Comparison of ENCODE assay signal across 2 cellular contexts in the genomic region with DNA sequence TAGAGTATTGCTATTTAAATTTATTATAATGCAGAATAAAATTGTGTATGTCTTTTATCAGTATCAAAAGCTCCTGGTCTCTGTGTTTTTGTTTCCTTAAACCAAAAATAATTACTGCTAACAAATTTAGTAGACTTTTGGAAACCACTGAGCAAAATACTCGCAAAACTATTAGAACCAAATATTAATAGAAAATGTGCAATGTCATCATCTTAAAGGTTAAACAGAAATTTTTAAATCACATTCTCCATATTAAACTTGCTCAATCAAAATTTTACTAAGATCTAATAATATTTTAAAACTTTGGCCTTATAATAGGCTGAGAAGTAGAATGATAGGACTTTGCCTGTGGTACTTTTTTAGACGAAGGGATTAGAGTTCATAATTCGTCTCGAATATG.
TF ChIP-seq lines count a peak whose summit lies in the region.

No MANE protein-coding gene starts in this region.

TF ChIP-seq in HepG2, 621 proteins besides CTCF, POLR2A, EP300 and RAD21:
- TF ChIP-seq MAFF (IDR thresholded peaks at IDR 0.05; ENCODE audit: low read depth, low read length) (peak; percentile 16; the same call in 1 of the 2 replicates), MXD4 (CRISPR knock-in tag; IDR thresholded peaks at IDR 0.05) (no peak), MAFK (conservative IDR thresholded peaks at IDR 0.05 in 1 of 2, IDR thresholded peaks at IDR 0.05 in 1 of 2; ENCODE audit: low read length in 2 of 2) (peak; percentile 39 to 65; a peak in 3 of 4 replicates)

TF ChIP-seq in H1, 55 proteins besides CTCF, POLR2A, EP300 and RAD21:
- TF ChIP-seq RNF2 (IDR thresholded peaks at IDR 0.05; ENCODE audit: borderline replicate concordance, low read depth, low read length, missing control alignments, poor library complexity, severe bottlenecking) (no peak), POU5F1 (IDR thresholded peaks at IDR 0.05; ENCODE audit: low read depth, low read length) (no peak)
- TF ChIP-seq, protein P1, sequence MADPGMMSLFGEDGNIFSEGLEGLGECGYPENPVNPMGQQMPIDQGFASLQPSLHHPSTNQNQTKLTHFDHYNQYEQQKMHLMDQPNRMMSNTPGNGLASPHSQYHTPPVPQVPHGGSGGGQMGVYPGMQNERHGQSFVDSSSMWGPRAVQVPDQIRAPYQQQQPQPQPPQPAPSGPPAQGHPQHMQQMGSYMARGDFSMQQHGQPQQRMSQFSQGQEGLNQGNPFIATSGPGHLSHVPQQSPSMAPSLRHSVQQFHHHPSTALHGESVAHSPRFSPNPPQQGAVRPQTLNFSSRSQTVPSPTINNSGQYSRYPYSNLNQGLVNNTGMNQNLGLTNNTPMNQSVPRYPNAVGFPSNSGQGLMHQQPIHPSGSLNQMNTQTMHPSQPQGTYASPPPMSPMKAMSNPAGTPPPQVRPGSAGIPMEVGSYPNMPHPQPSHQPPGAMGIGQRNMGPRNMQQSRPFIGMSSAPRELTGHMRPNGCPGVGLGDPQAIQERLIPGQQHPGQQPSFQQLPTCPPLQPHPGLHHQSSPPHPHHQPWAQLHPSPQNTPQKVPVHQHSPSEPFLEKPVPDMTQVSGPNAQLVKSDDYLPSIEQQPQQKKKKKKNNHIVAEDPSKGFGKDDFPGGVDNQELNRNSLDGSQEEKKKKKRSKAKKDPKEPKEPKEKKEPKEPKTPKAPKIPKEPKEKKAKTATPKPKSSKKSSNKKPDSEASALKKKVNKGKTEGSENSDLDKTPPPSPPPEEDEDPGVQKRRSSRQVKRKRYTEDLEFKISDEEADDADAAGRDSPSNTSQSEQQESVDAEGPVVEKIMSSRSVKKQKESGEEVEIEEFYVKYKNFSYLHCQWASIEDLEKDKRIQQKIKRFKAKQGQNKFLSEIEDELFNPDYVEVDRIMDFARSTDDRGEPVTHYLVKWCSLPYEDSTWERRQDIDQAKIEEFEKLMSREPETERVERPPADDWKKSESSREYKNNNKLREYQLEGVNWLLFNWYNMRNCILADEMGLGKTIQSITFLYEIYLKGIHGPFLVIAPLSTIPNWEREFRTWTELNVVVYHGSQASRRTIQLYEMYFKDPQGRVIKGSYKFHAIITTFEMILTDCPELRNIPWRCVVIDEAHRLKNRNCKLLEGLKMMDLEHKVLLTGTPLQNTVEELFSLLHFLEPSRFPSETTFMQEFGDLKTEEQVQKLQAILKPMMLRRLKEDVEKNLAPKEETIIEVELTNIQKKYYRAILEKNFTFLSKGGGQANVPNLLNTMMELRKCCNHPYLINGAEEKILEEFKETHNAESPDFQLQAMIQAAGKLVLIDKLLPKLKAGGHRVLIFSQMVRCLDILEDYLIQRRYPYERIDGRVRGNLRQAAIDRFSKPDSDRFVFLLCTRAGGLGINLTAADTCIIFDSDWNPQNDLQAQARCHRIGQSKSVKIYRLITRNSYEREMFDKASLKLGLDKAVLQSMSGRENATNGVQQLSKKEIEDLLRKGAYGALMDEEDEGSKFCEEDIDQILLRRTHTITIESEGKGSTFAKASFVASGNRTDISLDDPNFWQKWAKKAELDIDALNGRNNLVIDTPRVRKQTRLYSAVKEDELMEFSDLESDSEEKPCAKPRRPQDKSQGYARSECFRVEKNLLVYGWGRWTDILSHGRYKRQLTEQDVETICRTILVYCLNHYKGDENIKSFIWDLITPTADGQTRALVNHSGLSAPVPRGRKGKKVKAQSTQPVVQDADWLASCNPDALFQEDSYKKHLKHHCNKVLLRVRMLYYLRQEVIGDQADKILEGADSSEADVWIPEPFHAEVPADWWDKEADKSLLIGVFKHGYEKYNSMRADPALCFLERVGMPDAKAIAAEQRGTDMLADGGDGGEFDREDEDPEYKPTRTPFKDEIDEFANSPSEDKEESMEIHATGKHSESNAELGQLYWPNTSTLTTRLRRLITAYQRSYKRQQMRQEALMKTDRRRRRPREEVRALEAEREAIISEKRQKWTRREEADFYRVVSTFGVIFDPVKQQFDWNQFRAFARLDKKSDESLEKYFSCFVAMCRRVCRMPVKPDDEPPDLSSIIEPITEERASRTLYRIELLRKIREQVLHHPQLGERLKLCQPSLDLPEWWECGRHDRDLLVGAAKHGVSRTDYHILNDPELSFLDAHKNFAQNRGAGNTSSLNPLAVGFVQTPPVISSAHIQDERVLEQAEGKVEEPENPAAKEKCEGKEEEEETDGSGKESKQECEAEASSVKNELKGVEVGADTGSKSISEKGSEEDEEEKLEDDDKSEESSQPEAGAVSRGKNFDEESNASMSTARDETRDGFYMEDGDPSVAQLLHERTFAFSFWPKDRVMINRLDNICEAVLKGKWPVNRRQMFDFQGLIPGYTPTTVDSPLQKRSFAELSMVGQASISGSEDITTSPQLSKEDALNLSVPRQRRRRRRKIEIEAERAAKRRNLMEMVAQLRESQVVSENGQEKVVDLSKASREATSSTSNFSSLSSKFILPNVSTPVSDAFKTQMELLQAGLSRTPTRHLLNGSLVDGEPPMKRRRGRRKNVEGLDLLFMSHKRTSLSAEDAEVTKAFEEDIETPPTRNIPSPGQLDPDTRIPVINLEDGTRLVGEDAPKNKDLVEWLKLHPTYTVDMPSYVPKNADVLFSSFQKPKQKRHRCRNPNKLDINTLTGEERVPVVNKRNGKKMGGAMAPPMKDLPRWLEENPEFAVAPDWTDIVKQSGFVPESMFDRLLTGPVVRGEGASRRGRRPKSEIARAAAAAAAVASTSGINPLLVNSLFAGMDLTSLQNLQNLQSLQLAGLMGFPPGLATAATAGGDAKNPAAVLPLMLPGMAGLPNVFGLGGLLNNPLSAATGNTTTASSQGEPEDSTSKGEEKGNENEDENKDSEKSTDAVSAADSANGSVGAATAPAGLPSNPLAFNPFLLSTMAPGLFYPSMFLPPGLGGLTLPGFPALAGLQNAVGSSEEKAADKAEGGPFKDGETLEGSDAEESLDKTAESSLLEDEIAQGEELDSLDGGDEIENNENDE (IDR thresholded peaks at IDR 0.05; ENCODE audit: insufficient replicate concordance, low read length): peak; percentile 3
